Comparison of ENCODE assay signal across 25 cellular contexts in the genomic region with DNA sequence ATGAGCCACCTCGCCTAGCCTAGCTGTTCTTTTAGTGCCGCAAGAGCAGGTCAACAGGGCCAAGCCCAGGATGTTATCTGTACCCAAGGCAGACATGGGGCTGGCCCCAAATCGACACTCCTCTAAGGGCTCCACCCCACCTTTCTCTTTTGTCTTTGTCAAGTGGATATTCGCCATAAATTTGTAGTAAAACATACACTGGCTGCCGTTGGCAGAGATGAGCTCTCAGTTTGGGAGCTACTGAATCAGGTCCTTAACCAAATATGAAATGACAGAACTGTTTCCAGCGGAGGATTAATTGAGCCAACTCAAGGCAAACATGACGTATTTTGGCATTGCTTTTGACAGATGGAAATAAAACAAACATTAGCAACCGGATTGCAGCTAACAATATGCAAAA.
DNase-seq lines count a peak whose midpoint lies in the region; ATAC-seq and TF ChIP-seq lines count a peak whose summit lies in the region.
"Had no signal": no experiment of that assay in that cellular context is flagged by ENCODE, and none has a peak within 500 bp of the region (broad histone marks: within the 10 kb centered on the region; RNA-seq: fewer than 3 reads in every experiment).

No MANE protein-coding gene starts in this region.

- WGBS in hepatocyte (ENCODE audit: low lambda C conversion rate, missing lambda C conversion rate), result 78% methylated on average over 8 of the region's 8 CpGs

- no peaks in the 10 kb centered on the region for H3K36me3 Mint-ChIP-seq in GM23338 (ENCODE audit: low read depth)
- H3K36me3 Mint-ChIP-seq: activated naive CD8-positive, alpha-beta T cell treated with anti-CD3 and anti-CD28 coated beads for 36 hours; neural progenitor cell had no signal

- H3K79me2 ChIP-seq in GM23338 (replicated peaks; ENCODE audit: insufficient read depth) (no peaks in the 10 kb centered on the region), hepatocyte (no peaks in the 10 kb centered on the region)

- TF ChIP-seq CTCF in GM23338 (conservative IDR thresholded peaks at IDR 0.05; ENCODE audit: low read depth in 2 of 2), result no peak
- TF ChIP-seq CTCF in hepatocyte (IDR thresholded peaks at IDR 0.05; ENCODE audit: poor library complexity), result no peak
- no peak for TF ChIP-seq CTCF in foreskin fibroblast (IDR thresholded peaks at IDR 0.05; ENCODE audit: low read depth, low read length)

- H3K9me3 ChIP-seq in hepatocyte (ENCODE audit: low read depth), result no peaks in the 10 kb centered on the region
- H3K9me3 ChIP-seq: upper lobe of left lung had no signal

- H2AFZ ChIP-seq in GM23338 (peak overlapping the region; percentile 72; the same call in 1 of the 2 replicates), hepatocyte (no peak overlapping the region)
- H2AFZ ChIP-seq: neural progenitor cell had no signal

- H3K27ac Mint-ChIP-seq in GM23338, result no peak overlapping the region
- H3K27ac Mint-ChIP-seq: activated naive CD8-positive, alpha-beta T cell treated with anti-CD3 and anti-CD28 coated beads for 36 hours; effector memory CD8-positive, alpha-beta T cell; memory B cell; neural progenitor cell; T-helper 2 cell treated with Interferon-gamma antibody and Interleukin-4, amounts not matched to agents 5 μg/mL and 100 μg/mL, for 36 hours had no signal

- no peaks in the 10 kb centered on the region for H3K9me2 ChIP-seq in GM23338 (ENCODE audit: insufficient read depth)
- no peaks in the 10 kb centered on the region for H3K9me2 ChIP-seq in hepatocyte (replicated peaks; ENCODE audit: insufficient read depth)

- H3K36me3 ChIP-seq in GM23338 (ENCODE audit: insufficient read depth) (no peaks in the 10 kb centered on the region), hepatocyte (replicated peaks; ENCODE audit: insufficient read depth, low read depth) (no peaks in the 10 kb centered on the region)
- H3K36me3 ChIP-seq: neural progenitor cell, upper lobe of left lung had no signal

- H3K27ac ChIP-seq in GM23338 (ENCODE audit: low read depth) (no peak overlapping the region), hepatocyte (no peak overlapping the region)
- H3K27ac ChIP-seq: neural progenitor cell, upper lobe of left lung had no signal

- peaks cover 1% of the 10 kb centered on the region for H3K27me3 Mint-ChIP-seq in GM23338 (ENCODE audit: insufficient read depth, low read depth, poor library complexity)
- H3K27me3 Mint-ChIP-seq: activated naive CD8-positive, alpha-beta T cell treated with anti-CD3 and anti-CD28 coated beads for 36 hours; effector memory CD8-positive, alpha-beta T cell had no signal

- H3K4me3 Mint-ChIP-seq in GM23338, result no peak overlapping the region
- H3K4me3 Mint-ChIP-seq: activated naive CD8-positive, alpha-beta T cell treated with anti-CD3 and anti-CD28 coated beads for 36 hours; effector memory CD8-positive, alpha-beta T cell; memory B cell; neural progenitor cell; T-helper 2 cell treated with Interferon-gamma antibody and Interleukin-4, amounts not matched to agents 5 μg/mL and 100 μg/mL, for 36 hours had no signal

- H3K27me3 ChIP-seq in GM23338 (ENCODE audit: insufficient read depth), result no peaks in the 10 kb centered on the region
- H3K27me3 ChIP-seq in hepatocyte, result no peaks in the 10 kb centered on the region
- H3K27me3 ChIP-seq: neural progenitor cell, upper lobe of left lung had no signal

- no peaks in the 10 kb centered on the region for H4K20me1 ChIP-seq in GM23338 (replicated peaks; ENCODE audit: insufficient read depth)
- no peaks in the 10 kb centered on the region for H4K20me1 ChIP-seq in hepatocyte (ENCODE audit: insufficient read depth, poor library complexity, severe bottlenecking)

- H3K9me3 Mint-ChIP-seq in GM23338, result peaks cover 3% of the 10 kb centered on the region; the same call in 1 of the 3 replicates
- H3K9me3 Mint-ChIP-seq: activated naive CD8-positive, alpha-beta T cell treated with anti-CD3 and anti-CD28 coated beads for 36 hours; neural progenitor cell; T-helper 2 cell treated with Interferon-gamma antibody and Interleukin-4, amounts not matched to agents 5 μg/mL and 100 μg/mL, for 36 hours had no signal

- DNase-seq in GM23338 (ENCODE audit: low spot score) (no peak), NCI-H1694 (lab: John Stamatoyannopoulos, UW) (peak; percentile 70), SHP77 (lab: John Stamatoyannopoulos, UW) (peak; percentile 87 to 90), left lobe of liver (ENCODE audit: low spot score) (peak; percentile 43), hepatocyte (ENCODE audit: low spot score) (no peak), foreskin fibroblast (no peak)
- DNase-seq in NK-92 treated with Interleukin-12 subunit alpha and Interleukin-12 subunit beta, amount 100 ng/mL, for 24 hours (lab: John Stamatoyannopoulos, UW), result no peak
- DNase-seq: activated CD4-positive, alpha-beta T cell treated with anti-CD3 and anti-CD28 coated beads for 48 hours; activated CD8-positive, alpha-beta memory T cell treated with anti-CD3 and anti-CD28 coated beads for 24 hours; activated effector memory CD4-positive, alpha-beta T cell treated with Interleukin-2 at 50 U/mL for 16 hours; activated naive CD8-positive, alpha-beta T cell treated with anti-CD3 and anti-CD28 coated beads for 36 hours; C1 segment of cervical spinal cord; caudate nucleus; cortex of kidney; effector memory CD8-positive, alpha-beta T cell; left cardiac atrium; NCI-H2107; NCI-H526 treated with DMSO at 0.1 percent for 48 hours; stimulated activated CD4-positive, alpha-beta T cell treated with anti-CD3 and anti-CD28 coated beads, Interleukin-12 subunit alpha, Interleukin-12 subunit beta, amount 100 ng/mL, for 4 hours; stimulated activated CD4-positive, alpha-beta T cell treated with anti-CD3 and anti-CD28 coated beads, Interleukin-4, amount 100 ng/mL, for 1 hour; upper lobe of left lung had no signal

- H3K4me1 ChIP-seq in GM23338 (ENCODE audit: insufficient read depth) (no peaks in the 10 kb centered on the region), hepatocyte (ENCODE audit: insufficient read depth) (peaks cover 4% of the 10 kb centered on the region)
- H3K4me1 ChIP-seq: neural progenitor cell, upper lobe of left lung had no signal

- H3K4me1 Mint-ChIP-seq in GM23338, result peaks cover 3% of the 10 kb centered on the region; the same call in 2 of the 3 replicates
- H3K4me1 Mint-ChIP-seq: activated naive CD8-positive, alpha-beta T cell treated with anti-CD3 and anti-CD28 coated beads for 36 hours; memory B cell had no signal

- H3K4me3 ChIP-seq in GM23338, result no peak overlapping the region
- no peak overlapping the region for H3K4me3 ChIP-seq in hepatocyte
- no peak overlapping the region for H3K4me3 ChIP-seq in foreskin fibroblast (ENCODE audit: low read depth in 1 of 2, low read length in 2 of 2)
- H3K4me3 ChIP-seq: neural progenitor cell, upper lobe of left lung had no signal

- H3F3A ChIP-seq in GM23338 (replicated peaks; ENCODE audit: low read depth), result no peaks in the 10 kb centered on the region

- H3K4me2 ChIP-seq in GM23338 (no peak overlapping the region), hepatocyte (no peak overlapping the region)
- H3K4me2 ChIP-seq: neural progenitor cell had no signal

- ATAC-seq in GM23338 (no peak), left lobe of liver (peak; percentile 85)
- ATAC-seq: effector memory CD8-positive, alpha-beta T cell; left cardiac atrium; sciatic nerve had no signal

Comparison
In these comparisons a context has a peak if more than half of its experiments do, and no peak if none do; other contexts are left out.
1. DNase-seq: peak in NCI-H1694 (single experiment), SHP77 (2 of 2) and left lobe of liver (single experiment); none in GM23338 (single experiment), hepatocyte (single experiment), foreskin fibroblast (0 of 2) and NK-92 treated with Interleukin-12 subunit alpha and Interleukin-12 subunit beta, amount 100 ng/mL, for 24 hours (single experiment).